In genomic region chr16:2520097-2520783, GRCh38 we compare ENCODE assay signal across 1 cellular context.
TF ChIP-seq lines count a peak whose summit lies in the region.

Gene AMDHD2, plus strand, starts transcription at chr16:2520371. Its CDS starts 88 bp downstream, at chr16:2520459.

TF ChIP-seq in K562, 482 proteins besides CTCF, POLR2A, EP300 and RAD21 (continued from another document and continues in another):
- no peak for TF ChIP-seq RBM15 (IDR thresholded peaks at IDR 0.05; ENCODE audit: insufficient read depth, low read length)
- no peak for TF ChIP-seq PRDM10 (IDR thresholded peaks at IDR 0.05; ENCODE audit: partially characterized antibody)
- TF ChIP-seq RBM39 (optimal IDR thresholded peaks at IDR 0.05; ENCODE audit: low read depth, low read length): no peak
- no peak for TF ChIP-seq SRF (CRISPR knock-in tag; IDR thresholded peaks at IDR 0.05)
- TF ChIP-seq, protein P1, sequence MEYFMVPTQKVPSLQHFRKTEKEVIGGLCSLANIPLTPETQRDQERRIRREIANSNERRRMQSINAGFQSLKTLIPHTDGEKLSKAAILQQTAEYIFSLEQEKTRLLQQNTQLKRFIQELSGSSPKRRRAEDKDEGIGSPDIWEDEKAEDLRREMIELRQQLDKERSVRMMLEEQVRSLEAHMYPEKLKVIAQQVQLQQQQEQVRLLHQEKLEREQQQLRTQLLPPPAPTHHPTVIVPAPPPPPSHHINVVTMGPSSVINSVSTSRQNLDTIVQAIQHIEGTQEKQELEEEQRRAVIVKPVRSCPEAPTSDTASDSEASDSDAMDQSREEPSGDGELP (CRISPR knock-in tag; IDR thresholded peaks at IDR 0.05; ENCODE audit: borderline replicate concordance): peak; percentile 98
- no peak for TF ChIP-seq ETV5 (CRISPR knock-in tag; IDR thresholded peaks at IDR 0.05; ENCODE audit: low read depth)
- no peak for TF ChIP-seq SFPQ (IDR thresholded peaks at IDR 0.05; ENCODE audit: low read depth, low read length)
- TF ChIP-seq RBBP5 (IDR thresholded peaks at IDR 0.05; ENCODE audit: borderline replicate concordance, insufficient read depth, low read length, poor library complexity, severe bottlenecking): peak; percentile 54
- TF ChIP-seq, protein P2, sequence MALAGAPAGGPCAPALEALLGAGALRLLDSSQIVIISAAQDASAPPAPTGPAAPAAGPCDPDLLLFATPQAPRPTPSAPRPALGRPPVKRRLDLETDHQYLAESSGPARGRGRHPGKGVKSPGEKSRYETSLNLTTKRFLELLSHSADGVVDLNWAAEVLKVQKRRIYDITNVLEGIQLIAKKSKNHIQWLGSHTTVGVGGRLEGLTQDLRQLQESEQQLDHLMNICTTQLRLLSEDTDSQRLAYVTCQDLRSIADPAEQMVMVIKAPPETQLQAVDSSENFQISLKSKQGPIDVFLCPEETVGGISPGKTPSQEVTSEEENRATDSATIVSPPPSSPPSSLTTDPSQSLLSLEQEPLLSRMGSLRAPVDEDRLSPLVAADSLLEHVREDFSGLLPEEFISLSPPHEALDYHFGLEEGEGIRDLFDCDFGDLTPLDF (CRISPR knock-in tag; IDR thresholded peaks at IDR 0.05): peak; percentile 71; the same call in 1 of the 2 replicates
- no peak for TF ChIP-seq MCM2 (IDR thresholded peaks at IDR 0.05; ENCODE audit: low read depth)
- TF ChIP-seq GTF2E2 (tag; IDR thresholded peaks at IDR 0.05): no peak
- TF ChIP-seq FOXP4 (CRISPR knock-in tag; IDR thresholded peaks at IDR 0.05; ENCODE audit: borderline replicate concordance): no peak
- peak; percentile 97 for TF ChIP-seq MITF (IDR thresholded peaks at IDR 0.05)
- peak; percentile 48 for TF ChIP-seq FIP1L1 (IDR thresholded peaks at IDR 0.05; ENCODE audit: low read depth, low read length, poor library complexity, severe bottlenecking)
- TF ChIP-seq NCOR1 (IDR thresholded peaks at IDR 0.05): no peak
- no peak for TF ChIP-seq SMARCE1 (IDR thresholded peaks at IDR 0.05)
- TF ChIP-seq CBFB (CRISPR knock-in tag; IDR thresholded peaks at IDR 0.05): no peak
- TF ChIP-seq YBX1 (IDR thresholded peaks at IDR 0.05): no peak
- TF ChIP-seq ZFP30 (CRISPR knock-in tag; IDR thresholded peaks at IDR 0.05; ENCODE audit: borderline replicate concordance): no peak
- no peak for TF ChIP-seq HOXB6 (CRISPR knock-in tag; IDR thresholded peaks at IDR 0.05; ENCODE audit: borderline replicate concordance)
- no peak for TF ChIP-seq MEIS2 (IDR thresholded peaks at IDR 0.05; ENCODE audit: partially characterized antibody)
- TF ChIP-seq, protein P3, sequence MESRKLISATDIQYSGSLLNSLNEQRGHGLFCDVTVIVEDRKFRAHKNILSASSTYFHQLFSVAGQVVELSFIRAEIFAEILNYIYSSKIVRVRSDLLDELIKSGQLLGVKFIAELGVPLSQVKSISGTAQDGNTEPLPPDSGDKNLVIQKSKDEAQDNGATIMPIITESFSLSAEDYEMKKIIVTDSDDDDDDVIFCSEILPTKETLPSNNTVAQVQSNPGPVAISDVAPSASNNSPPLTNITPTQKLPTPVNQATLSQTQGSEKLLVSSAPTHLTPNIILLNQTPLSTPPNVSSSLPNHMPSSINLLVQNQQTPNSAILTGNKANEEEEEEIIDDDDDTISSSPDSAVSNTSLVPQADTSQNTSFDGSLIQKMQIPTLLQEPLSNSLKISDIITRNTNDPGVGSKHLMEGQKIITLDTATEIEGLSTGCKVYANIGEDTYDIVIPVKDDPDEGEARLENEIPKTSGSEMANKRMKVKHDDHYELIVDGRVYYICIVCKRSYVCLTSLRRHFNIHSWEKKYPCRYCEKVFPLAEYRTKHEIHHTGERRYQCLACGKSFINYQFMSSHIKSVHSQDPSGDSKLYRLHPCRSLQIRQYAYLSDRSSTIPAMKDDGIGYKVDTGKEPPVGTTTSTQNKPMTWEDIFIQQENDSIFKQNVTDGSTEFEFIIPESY (CRISPR knock-in tag; IDR thresholded peaks at IDR 0.05): no peak
- TF ChIP-seq SIN3A (IDR thresholded peaks at IDR 0.05; ENCODE audit: borderline replicate concordance in 2 of 2, control insufficient read depth in 1 of 2, low read depth in 2 of 2, low read length in 2 of 2): peak; percentile 81 to 98; a peak in 3 of 4 replicates
- no peak for TF ChIP-seq ATF6 (CRISPR knock-in tag; IDR thresholded peaks at IDR 0.05)
- TF ChIP-seq POLR3G (IDR thresholded peaks at IDR 0.05; ENCODE audit: extremely low read depth, insufficient read length, insufficient replicate concordance): no peak
- no peak for TF ChIP-seq MTA3 (IDR thresholded peaks at IDR 0.05; ENCODE audit: borderline replicate concordance)
